ENCODE assay signal across 8 cellular contexts in the genomic region with DNA sequence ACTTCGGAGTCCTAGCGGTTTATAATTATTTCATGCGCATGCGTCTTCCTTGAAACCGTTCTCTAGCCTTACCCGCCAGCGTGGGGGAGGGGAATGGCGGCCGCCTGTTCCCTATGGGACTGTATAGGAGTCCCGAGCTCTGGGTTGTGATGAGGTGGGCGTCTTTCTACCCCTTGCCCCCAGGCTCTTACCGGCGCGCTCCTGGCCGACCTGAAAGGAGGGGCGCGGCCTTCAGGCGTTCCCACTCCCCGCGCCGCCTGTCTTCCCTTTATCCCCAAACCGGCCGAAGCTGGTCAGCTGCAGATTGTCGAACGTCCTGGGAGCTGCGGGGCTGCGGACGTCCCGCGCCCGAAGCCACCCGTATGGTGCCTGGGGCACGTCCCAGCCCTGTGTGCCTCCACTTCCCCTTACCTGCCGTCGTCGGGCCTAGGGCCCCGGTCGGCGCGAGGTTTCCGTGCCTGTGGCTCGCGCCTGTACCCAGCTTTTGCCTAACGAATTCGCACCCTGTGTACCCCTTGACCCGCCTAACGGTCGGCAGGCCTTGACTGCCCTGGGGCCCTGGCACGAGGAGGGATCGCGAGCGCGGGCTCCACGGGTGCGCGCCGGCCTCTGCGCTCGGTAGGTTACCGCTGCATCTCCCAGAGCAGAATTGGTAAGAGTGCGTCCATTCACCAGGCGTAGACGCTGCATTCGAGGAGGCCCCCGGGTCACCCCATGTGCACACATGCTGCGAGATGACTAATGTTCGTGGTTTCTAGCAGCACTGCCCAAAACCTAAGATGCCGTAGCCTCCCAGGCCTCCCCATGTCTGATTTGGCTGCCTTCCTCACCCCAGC. TPM values are rescaled to one million over a fixed set of nuclear protein-coding genes. Genes with fewer than 3 reads are reported as not detected.
DNase-seq lines count a peak whose midpoint lies in the region; ATAC-seq, FAIRE-seq and TF ChIP-seq lines count a peak whose summit lies in the region.

No MANE protein-coding gene starts in this region.

- H3K27ac Mint-ChIP-seq in activated naive CD8-positive, alpha-beta T cell treated with anti-CD3 and anti-CD28 coated beads for 36 hours: peak overlapping the region; percentile 97

- H3K4me3 Mint-ChIP-seq in activated naive CD8-positive, alpha-beta T cell treated with anti-CD3 and anti-CD28 coated beads for 36 hours: peak overlapping the region; percentile 95

- intact Hi-C loops in left cardiac atrium (cut with DNase I): no loop called here

- peaks cover 8% of the 10 kb centered on the region for H3K27me3 Mint-ChIP-seq in activated naive CD8-positive, alpha-beta T cell treated with anti-CD3 and anti-CD28 coated beads for 36 hours

- H3K36me3 Mint-ChIP-seq in activated naive CD8-positive, alpha-beta T cell treated with anti-CD3 and anti-CD28 coated beads for 36 hours: peaks cover 45% of the 10 kb centered on the region

- FAIRE-seq in GM12891 (lab: Jason Lieb, UNC): peak; percentile 71

- ATAC-seq in HG02943 (IDR thresholded peaks at IDR 0.05; ENCODE audit: low read depth, unreplicated experiment): peak; percentile 27
- peak; percentile 17 to 26 for ATAC-seq in left cardiac atrium
- no peak for ATAC-seq in GM19023 (IDR thresholded peaks at IDR 0.05; ENCODE audit: unreplicated experiment)

- H3K4me1 Mint-ChIP-seq in activated naive CD8-positive, alpha-beta T cell treated with anti-CD3 and anti-CD28 coated beads for 36 hours: peaks cover 36% of the 10 kb centered on the region

- TF ChIP-seq POLR2A in GM12891 (IDR thresholded peaks at IDR 0.05; ENCODE audit: low read depth, low read length): no peak

- DNase-seq in GM12891 (ENCODE audit: insufficient read length, low spot score) (no peak), RPMI7951 (ENCODE audit: low read depth) (peak; percentile 93), left cardiac atrium (peak; percentile 60), renal cortical epithelial cell (ENCODE audit: low read depth) (peak; percentile 67), NCI-H1436 treated with DMSO at 0.1 percent for 48 hours (lab: John Stamatoyannopoulos, UW) (no peak)
- peak; percentile 71 for DNase-seq in activated naive CD8-positive, alpha-beta T cell treated with anti-CD3 and anti-CD28 coated beads for 36 hours

- H3K9me3 Mint-ChIP-seq in activated naive CD8-positive, alpha-beta T cell treated with anti-CD3 and anti-CD28 coated beads for 36 hours: no peaks in the 10 kb centered on the region

TF ChIP-seq in GM12891, 5 proteins besides CTCF, POLR2A, EP300 and RAD21:
- TF ChIP-seq PAX5 (IDR thresholded peaks at IDR 0.05; ENCODE audit: insufficient read depth, low read length, severe bottlenecking): no peak
- TF ChIP-seq SPI1 (IDR thresholded peaks at IDR 0.05; ENCODE audit: low read depth, low read length): peak; percentile 68

RNA-seq across cellular contexts. Expression of a gene that starts 0.7 kb away (rescaled TPM):
- polyA plus RNA-seq in GM12891 (2012; ENCODE audit: low read depth, missing spikeins): 386 TPM
- 316 and 329 TPM in 2 replicates for total RNA-seq in RPMI7951 (2014; rRNA removed; shearing (Covaris generic))
- total RNA-seq in activated naive CD8-positive, alpha-beta T cell treated with anti-CD3 and anti-CD28 coated beads for 36 hours: 100 to 1,000 TPM; 840 to 912 TPM
- total RNA-seq in left cardiac atrium: 100 to 1,000 TPM; 235 to 273 TPM
- 283 and 735 TPM in 2 replicates for total RNA-seq in renal cortical epithelial cell

RNA-seq across cellular contexts. Expression of a gene that starts 56.7 kb away (rescaled TPM):
- 0.46 TPM for polyA plus RNA-seq in GM12891 (2012; ENCODE audit: low read depth, missing spikeins)
- not detected in 2 replicates for total RNA-seq in RPMI7951 (2014; rRNA removed; shearing (Covaris generic))
- total RNA-seq in activated naive CD8-positive, alpha-beta T cell treated with anti-CD3 and anti-CD28 coated beads for 36 hours: 1 to 10 TPM in 1 of 2 experiments, under 1 TPM in 1; 0.68 to 1.1 TPM
- total RNA-seq in left cardiac atrium (not detected), renal cortical epithelial cell (not detected in 2 replicates)

Comparison
In these comparisons a context has a peak if more than half of its experiments do, and no peak if none do; other contexts are left out.
1. DNase-seq: peak in RPMI7951 (single experiment), activated naive CD8-positive, alpha-beta T cell treated with anti-CD3 and anti-CD28 coated beads for 36 hours (single experiment), left cardiac atrium (single experiment) and renal cortical epithelial cell (single experiment); none in GM12891 (single experiment) and NCI-H1436 treated with DMSO at 0.1 percent for 48 hours (single experiment).